ENCODE assay signal across 11 cellular contexts in genomic region chr7:5836173-5836572, GRCh38. TPM values are rescaled to one million over a fixed set of nuclear protein-coding genes. Genes with fewer than 3 reads are reported as not detected.
"Had no signal": no experiment of that assay in that cellular context is flagged by ENCODE, and none has a peak within 500 bp of the region (broad histone marks: within the 10 kb centered on the region; RNA-seq: fewer than 3 reads in every experiment).

No MANE protein-coding gene starts in this region.

RNA-seq across cellular contexts. Expression of gene OCM, which starts 44.4 kb away (rescaled TPM):
- total RNA-seq: activated T-helper 1 cell treated with anti-CD3 and anti-CD28 coated beads, Interleukin-12 subunit alpha, Interleukin-12 subunit beta, Interleukin-2, Interleukin-4 antibody, amounts not matched to agents 30 ng/mL and 10 ng/mL and 1 ng/mL, durations not matched to agents 14 hours and 24 hours and 36 hours; colonic mucosa; esophagus mucosa; gastrocnemius medialis; lung; renal cortical epithelial cell; sigmoid colon; subcutaneous adipose tissue; thyroid gland had no signal
- polyA plus RNA-seq: keratinocyte, neural cell had no signal
